In the genomic region with DNA sequence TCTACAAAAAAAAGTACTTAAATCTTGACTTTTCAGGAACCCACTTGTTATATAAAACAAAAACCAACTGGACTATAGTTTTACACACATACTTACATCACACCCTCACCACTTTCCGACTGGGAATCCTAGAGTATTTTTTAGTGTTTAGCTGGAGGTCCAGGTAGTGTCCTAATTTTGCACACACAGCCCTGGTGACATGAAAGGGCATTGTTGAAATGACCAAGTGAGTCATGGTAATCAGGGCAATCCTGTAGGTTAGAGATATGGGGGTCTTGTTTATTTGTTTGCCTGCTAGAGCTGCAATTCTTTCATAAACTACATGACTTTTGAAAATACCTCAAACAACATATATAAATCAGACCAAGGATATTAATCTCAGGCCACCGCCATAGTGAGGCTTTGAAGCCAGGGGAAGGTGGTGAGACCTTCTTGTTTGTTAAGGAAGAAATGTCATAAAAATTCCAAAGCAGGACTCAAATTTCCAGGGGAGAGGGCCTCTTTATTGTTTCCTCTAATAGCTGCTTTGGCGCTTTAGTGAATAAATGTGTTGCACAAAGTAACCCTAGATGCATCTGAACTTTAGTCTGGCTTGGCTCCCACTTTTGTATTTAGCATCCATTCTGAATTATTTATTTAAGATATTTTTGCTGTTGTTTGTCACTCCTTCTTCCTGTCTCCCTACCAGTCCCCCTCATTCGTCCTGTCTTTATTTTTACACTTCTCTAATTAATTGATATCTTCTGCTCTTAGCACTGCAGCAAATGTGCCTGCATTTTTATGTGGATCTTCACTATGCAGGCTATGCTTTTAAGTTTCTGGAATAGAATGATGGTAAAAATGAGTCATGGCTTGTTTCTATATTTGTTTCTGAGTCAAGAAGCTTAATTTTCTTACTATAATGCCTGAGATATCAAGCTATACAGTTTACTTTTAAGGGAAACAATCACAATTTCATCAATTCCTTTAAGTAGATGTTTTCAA, we compare ENCODE assay signal across 8 cellular contexts.
DNase-seq lines count a peak whose midpoint lies in the region; ATAC-seq, FAIRE-seq and TF ChIP-seq lines count a peak whose summit lies in the region.

No MANE protein-coding gene starts in this region.

- no peak overlapping the region for H4K5ac ChIP-seq in H1 (ENCODE audit: insufficient read length, low read depth, low read length)

- peak; percentile 71 for ATAC-seq in PC-3
- no peak for ATAC-seq in GM19463 (IDR thresholded peaks at IDR 0.05; ENCODE audit: unreplicated experiment)

- H2AK5ac ChIP-seq in H1 (ENCODE audit: low read depth, low read length): no peak overlapping the region

- intact Hi-C loops in PC-3 (cut with micrococcal nuclease): loop anchor here (1.0 to 5.0 kb wide), 13 partner anchors 57 to 539 kb away; no protein-coding TSS in a partner anchor

- DNase-seq in COLO829 (ENCODE audit: low spot score) (peak; percentile 36), PC-3 (peak; percentile 86), H1 (ENCODE audit: low read depth in 1 of 2, low spot score in 2 of 2) (no peak), osteocyte (ENCODE audit: extremely low spot score, unreplicated experiment) (no peak), OCI-M1 (lab: John Stamatoyannopoulos, UW) (no peak)
- no peak for DNase-seq in activated CD4-positive, CD25-positive, alpha-beta regulatory T cell treated with anti-CD3 and anti-CD28 coated beads, Interleukin-2, amount 50 U/mL, for 72 hours
- no peak for DNase-seq in activated CD4-positive, alpha-beta T cell treated with anti-CD3 and anti-CD28 coated beads for 1 hour

- POLR2A ChIA-PET in PC-3 (lab: Charles Lee; ENCODE audit: unreplicated experiment) (interaction anchor here (0.6 to 2.5 kb wide), 22 partner anchors 82 to 575 kb away, joined by 3 to 23 read pairs (median 4); a partner anchor contains a TSS), H1 (lab: Charles Lee; ENCODE audit: partially characterized antibody) (interaction anchor here (0.6 to 3.1 kb wide), 6 partner anchors 11 to 566 kb away, joined by 3 to 15 read pairs (median 4); a partner anchor contains a TSS)

- no peak overlapping the region for H3K4me3 Mint-ChIP-seq in osteocyte (ENCODE audit: unreplicated experiment)

- no peaks in the 10 kb centered on the region for H3F3A ChIP-seq in PC-3 (ENCODE audit: low read length, unreplicated experiment)

- no peak overlapping the region for H3K14ac ChIP-seq in H1 (ENCODE audit: insufficient read length)

- H3K27ac ChIP-seq in PC-3 (ENCODE audit: low read length) (peak overlapping the region; percentile 82), H1 (ENCODE audit: low read depth, low read length) (no peak overlapping the region)

- peak overlapping the region; percentile 8 for H2BK120ac ChIP-seq in H1 (replicated peaks; ENCODE audit: low read depth, low read length)

- no peak overlapping the region for H3K4ac ChIP-seq in H1 (replicated peaks; ENCODE audit: insufficient read length, low read depth, low read length)

- no TSS peak for BruUV-seq in PC-3 (replicated peaks; lab: Mats Ljungman, UMichigan)

- H3K23ac ChIP-seq in H1 (ENCODE audit: insufficient read length): no peak overlapping the region

- H3K23me2 ChIP-seq in H1 (ENCODE audit: low read depth, low read length): no peaks in the 10 kb centered on the region

- H4K8ac ChIP-seq in H1 (ENCODE audit: extremely low read depth, insufficient read depth, low read length): no peak overlapping the region

- H3K4me2 ChIP-seq in PC-3 (ENCODE audit: low read length) (peak overlapping the region; percentile 54), H1 (ENCODE audit: insufficient read depth in 1 of 2, low read depth in 2 of 2, low read length in 2 of 2) (no peak overlapping the region)

- H3K4me3 ChIP-seq in PC-3 (ENCODE audit: low read length): no peak overlapping the region
- H3K4me3 ChIP-seq in H1 (ENCODE audit: extremely low read depth in 1 of 4, insufficient read depth in 2 of 4, low read depth in 3 of 4, low read length in 4 of 4): no peak overlapping the region

- TF ChIP-seq POLR2A in H1 (IDR thresholded peaks at IDR 0.05; ENCODE audit: control extremely low read depth in 1 of 2, low read depth in 2 of 2, low read length in 2 of 2): no peak

- CTCF ChIA-PET in PC-3 (lab: Charles Lee): interaction anchor here (0.5 to 4.1 kb wide), 20 partner anchors 9 to 575 kb away, joined by 3 to 21 read pairs (median 4); a partner anchor contains a TSS
- CTCF ChIA-PET in H1 (lab: Charles Lee; ENCODE audit: partially characterized antibody): interaction anchor here (0.6 to 6.3 kb wide), 38 partner anchors 9 to 849 kb away, joined by 3 to 76 read pairs (median 4); no protein-coding TSS in a partner anchor

- FAIRE-seq in H1 (lab: Jason Lieb, UNC): no peak

- H3K9ac ChIP-seq in PC-3 (ENCODE audit: low read length): peak overlapping the region; percentile 53
- no peak overlapping the region for H3K9ac ChIP-seq in H1 (replicated peaks in 1 of 4; ENCODE audit: extremely low read depth in 1 of 4, low read depth in 3 of 4, low read length in 3 of 4)

- no peaks in the 10 kb centered on the region for H3K27me3 ChIP-seq in PC-3 (ENCODE audit: low read length)
- H3K27me3 ChIP-seq in H1 (replicated peaks in 1 of 4; ENCODE audit: control insufficient read depth in 3 of 4, extremely low read depth in 1 of 4, insufficient read depth in 3 of 4, low read length in 3 of 4): no peaks in the 10 kb centered on the region

- no peaks in the 10 kb centered on the region for H3K36me3 ChIP-seq in PC-3 (ENCODE audit: low read depth, low read length)
- H3K36me3 ChIP-seq in H1 (ENCODE audit: control insufficient read depth in 2 of 4, insufficient read depth in 4 of 4, low read length in 3 of 4): no peaks in the 10 kb centered on the region

- H4K20me1 ChIP-seq in PC-3 (ENCODE audit: low read length): no peaks in the 10 kb centered on the region
- H4K20me1 ChIP-seq in H1 (replicated peaks in 1 of 2; ENCODE audit: control insufficient read depth in 1 of 2, insufficient read depth in 2 of 2, low read length in 2 of 2): no peaks in the 10 kb centered on the region

- no peaks in the 10 kb centered on the region for H3K79me1 ChIP-seq in H1 (ENCODE audit: low read depth, low read length)

- peak overlapping the region; percentile 62 for H3K27ac Mint-ChIP-seq in osteocyte (ENCODE audit: unreplicated experiment)

- no peaks in the 10 kb centered on the region for H3K9me3 Mint-ChIP-seq in osteocyte (ENCODE audit: unreplicated experiment)

- TF ChIP-seq EP300 in H1 (IDR thresholded peaks at IDR 0.05; ENCODE audit: borderline replicate concordance in 1 of 2, low read depth in 2 of 2, low read length in 2 of 2): no peak

- WGBS in H1 (ENCODE audit: extremely low coverage in 1 of 2, insufficient coverage in 1 of 2, insufficient read length in 1 of 2, insufficient replicate concordance in 2 of 2, low coverage in 1 of 2, low lambda C conversion rate in 2 of 2, missing lambda C conversion rate in 1 of 2), 2 experiments: 85% methylated on average over 4 of the region's 4 CpGs; no CpG with 5 or more reads in 1 of the 2 experiments

- no peak overlapping the region for H2BK5ac ChIP-seq in H1 (ENCODE audit: low read depth, low read length)

- peaks cover 87% of the 10 kb centered on the region for H3K4me1 Mint-ChIP-seq in osteocyte (ENCODE audit: unreplicated experiment)

- no peak overlapping the region for H3K56ac ChIP-seq in H1 (replicated peaks; ENCODE audit: insufficient read length, low read depth, low read length)

- H3K9me3 ChIP-seq in PC-3 (ENCODE audit: low read length) (no peaks in the 10 kb centered on the region), H1 (ENCODE audit: insufficient read depth in 2 of 2, low read depth in 1 of 2, low read length in 1 of 2) (no peaks in the 10 kb centered on the region)

- H3K79me2 ChIP-seq in PC-3 (ENCODE audit: low read length) (no peaks in the 10 kb centered on the region), H1 (ENCODE audit: control insufficient read depth in 1 of 2, insufficient read depth in 2 of 2, low read length in 2 of 2) (no peaks in the 10 kb centered on the region)

- no peaks in the 10 kb centered on the region for H3K36me3 Mint-ChIP-seq in osteocyte (ENCODE audit: unreplicated experiment)

- no peak for TF ChIP-seq CTCF in PC-3 (conservative IDR thresholded peaks at IDR 0.05; ENCODE audit: low read depth, low read length)
- no peak for TF ChIP-seq CTCF in H1 (IDR thresholded peaks at IDR 0.05; ENCODE audit: control extremely low read depth in 1 of 3, insufficient read depth in 1 of 3, low read depth in 1 of 3, low read length in 3 of 3)
- TF ChIP-seq CTCF in osteocyte (IDR thresholded peaks at IDR 0.05): no peak

- peak overlapping the region; percentile 36 for H3K18ac ChIP-seq in H1 (ENCODE audit: extremely low read depth, low read length)

- H2BK20ac ChIP-seq in H1 (ENCODE audit: low read length): no peak overlapping the region

- no peaks in the 10 kb centered on the region for H3K27me3 Mint-ChIP-seq in osteocyte (ENCODE audit: unreplicated experiment)

- H2AFZ ChIP-seq in PC-3 (ENCODE audit: low read length) (no peak overlapping the region), H1 (ENCODE audit: low read length) (no peak overlapping the region)

- no peak for TF ChIP-seq RAD21 in H1 (IDR thresholded peaks at IDR 0.05 in 1 of 2, conservative IDR thresholded peaks at IDR 0.05 in 1 of 2; ENCODE audit: low read depth in 2 of 2, low read length in 2 of 2)

- H2BK15ac ChIP-seq in H1 (ENCODE audit: low read length): no peak overlapping the region

- H3K4me1 ChIP-seq in PC-3 (ENCODE audit: insufficient read depth, low read length): peaks cover 68% of the 10 kb centered on the region
- peaks cover 2 to 20% (median 15%) of the 10 kb centered on the region in 4 experiments; a peak in 5 of 7 replicates for H3K4me1 ChIP-seq in H1 (replicated peaks in 1 of 4; ENCODE audit: control insufficient read depth in 3 of 4, insufficient read depth in 4 of 4, low read length in 3 of 4)

- no peaks in the 10 kb centered on the region for H3K9me2 ChIP-seq in PC-3 (replicated peaks; ENCODE audit: low read length)

- H4K91ac ChIP-seq in H1 (replicated peaks; ENCODE audit: insufficient read length, low read length): peak overlapping the region; percentile 5

- H2BK12ac ChIP-seq in H1 (ENCODE audit: low read depth, low read length): no peak overlapping the region

TF ChIP-seq in H1, 55 proteins besides CTCF, POLR2A, EP300 and RAD21:
- no peak for TF ChIP-seq JUND (IDR thresholded peaks at IDR 0.05; ENCODE audit: low read length)
- no peak for TF ChIP-seq ASH2L (IDR thresholded peaks at IDR 0.05; ENCODE audit: low read length)
- TF ChIP-seq FOSL1 (IDR thresholded peaks at IDR 0.05; ENCODE audit: insufficient read depth, low read depth, low read length): no peak
- no peak for TF ChIP-seq NANOG (IDR thresholded peaks at IDR 0.05; ENCODE audit: insufficient read depth, low read depth, low read length, poor library complexity, severe bottlenecking)
- TF ChIP-seq SP2 (IDR thresholded peaks at IDR 0.05; ENCODE audit: low read length): no peak
- TF ChIP-seq MAFK (IDR thresholded peaks at IDR 0.05; ENCODE audit: low read depth, low read length): no peak

Comparison
In these comparisons a context has a peak if more than half of its experiments do, and no peak if none do; other contexts are left out.
1. DNase-seq: peak in COLO829 (single experiment) and PC-3 (single experiment); none in H1 (0 of 2), osteocyte (single experiment), OCI-M1 (single experiment), activated CD4-positive, CD25-positive, alpha-beta regulatory T cell treated with anti-CD3 and anti-CD28 coated beads, Interleukin-2, amount 50 U/mL, for 72 hours (single experiment) and activated CD4-positive, alpha-beta T cell treated with anti-CD3 and anti-CD28 coated beads for 1 hour (single experiment).